22 cellular contexts compared by ENCODE assay signal in the genomic region with DNA sequence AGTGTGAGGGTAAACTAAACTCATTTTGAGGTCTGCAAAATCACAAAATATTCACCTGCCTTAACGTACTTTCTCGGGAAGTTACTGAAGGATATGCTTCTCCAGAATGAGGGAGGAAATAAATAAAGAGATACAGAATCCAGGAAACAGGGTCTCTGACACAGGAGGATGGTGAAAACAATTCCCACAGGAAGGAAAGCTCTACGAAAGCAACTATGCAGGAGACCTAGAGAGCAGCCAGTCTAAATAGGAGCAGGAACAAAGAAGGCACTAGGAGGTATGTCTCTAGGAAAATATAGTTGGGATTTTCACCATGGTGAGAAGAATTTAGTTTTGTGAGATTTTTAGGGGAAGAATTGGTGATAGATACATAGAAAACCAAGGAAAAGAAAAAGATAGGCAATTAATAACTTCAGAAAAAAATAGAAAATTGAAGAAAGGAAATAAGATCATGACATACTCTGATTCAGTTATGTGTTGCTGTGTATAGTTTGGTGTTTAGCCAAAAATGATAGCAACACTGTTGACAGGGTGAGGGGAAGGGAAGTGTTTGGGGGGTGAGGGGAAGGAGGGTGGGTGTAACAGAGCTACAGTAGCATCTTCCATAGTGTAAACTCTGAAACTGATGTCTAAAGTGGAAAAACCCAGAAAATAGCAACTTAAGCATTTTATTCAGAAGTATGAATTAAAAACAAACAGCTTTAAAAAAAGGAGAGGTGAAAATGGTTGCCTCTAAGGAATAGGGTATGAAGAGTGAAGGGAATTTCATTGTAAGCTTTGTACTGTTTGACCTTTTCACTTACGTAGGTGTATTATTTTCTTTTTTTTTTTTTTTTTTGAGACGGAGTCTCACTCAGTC.
"Had no signal": no experiment of that assay in that cellular context is flagged by ENCODE, and none has a peak within 500 bp of the region (broad histone marks: within the 10 kb centered on the region; RNA-seq: fewer than 3 reads in every experiment).

No MANE protein-coding gene starts in this region.

- H3K27me3 ChIP-seq: adrenal gland, right atrium auricular region had no signal

- H3K4me3 ChIP-seq: adrenal gland, right atrium auricular region had no signal

- ATAC-seq: activated CD8-positive, alpha-beta T cell treated with anti-CD3 and anti-CD28 coated beads, Interleukin-2, amount 10 ng/mL, durations not matched to agents 7 days and 5 days; left lobe of liver; natural killer cell treated with Interleukin-12 subunit alpha and Interleukin-12 subunit beta and Interleukin-15 and Interleukin-18, amount 100 ng/mL, for 72 hours had no signal

- DNase-seq: activated B cell treated with CpG ODN at 0.5 μM for 24 hours; activated CD4-positive, alpha-beta T cell treated with anti-CD3 and anti-CD28 coated beads, Interleukin-2, amount 10 ng/mL, durations not matched to agents 24 days and 14 days; activated CD8-positive, alpha-beta memory T cell treated with anti-CD3 and anti-CD28 coated beads, Interleukin-2, amount 50 U/mL, for 4 hours; activated CD8-positive, alpha-beta T cell treated with anti-CD3 and anti-CD28 coated beads, Interleukin-2, amount 10 ng/mL, durations not matched to agents 7 days and 5 days; activated effector memory CD4-positive, alpha-beta T cell treated with anti-CD3 and anti-CD28 coated beads, Interleukin-2, amount 50 U/mL, for 16 hours; activated T-cell treated with anti-CD3 and anti-CD28 coated beads, Interleukin-2, amount 50 U/mL, for 48 hours; adrenal gland; central memory CD4-positive, alpha-beta T cell; cortex of kidney; effector memory CD4-positive, alpha-beta T cell; islet precursor cell; mesenchymal stem cell; nucleus accumbens; small intestine; stimulated activated CD4-positive, alpha-beta T cell treated with anti-CD3 and anti-CD28 coated beads, Interleukin-4, amount 100 ng/mL, for 4 hours; stimulated activated CD8-positive, alpha-beta memory T cell treated with anti-CD3 and anti-CD28 coated beads, Interleukin-4, amount 100 ng/mL, for 48 hours; stimulated activated naive CD4-positive, alpha-beta T cell treated with Interleukin-2 at 50 U/mL for 16 hours; T-helper 2 cell had no signal

- H3K9me3 ChIP-seq: adrenal gland, right atrium auricular region had no signal

- H3K27ac ChIP-seq: adrenal gland, epithelial cell of prostate, right atrium auricular region had no signal

- H3K36me3 ChIP-seq: adrenal gland, right atrium auricular region had no signal
